ENCODE assay signal across 9 cellular contexts in genomic region chr5:93874080-93874479, GRCh38.
DNase-seq lines count a peak whose midpoint lies in the region; ATAC-seq and TF ChIP-seq lines count a peak whose summit lies in the region.
"Had no signal": no experiment of that assay in that cellular context is flagged by ENCODE, and none has a peak within 500 bp of the region (broad histone marks: within the 10 kb centered on the region; RNA-seq: fewer than 3 reads in every experiment).

No MANE protein-coding gene starts in this region.

- DNase-seq in fibroblast of the aortic adventitia (ENCODE audit: low read depth) = peak; percentile 66
- no peak for DNase-seq in MG63
- DNase-seq in NCI-H1105 treated with DMSO at 0.1 percent for 48 hours (lab: John Stamatoyannopoulos, UW) = no peak
- no peak for DNase-seq in UCSD-AML1 (lab: John Stamatoyannopoulos, UW; ENCODE audit: unreplicated experiment)
- no peak for DNase-seq in NCI-H345 treated with DMSO at 0.1 percent for 48 hours (lab: John Stamatoyannopoulos, UW; ENCODE audit: unreplicated experiment)
- DNase-seq: cerebellar nuclear complex had no signal

- H3K36me3 ChIP-seq in MG63 = no peaks in the 10 kb centered on the region

- H3K4me3 ChIP-seq in fibroblast of the aortic adventitia (ENCODE audit: low read depth, low read length) (no peak overlapping the region), MG63 (no peak overlapping the region)

- ATAC-seq in GM18517 (IDR thresholded peaks at IDR 0.05; ENCODE audit: unreplicated experiment) (peak; percentile 65), GM21786 (IDR thresholded peaks at IDR 0.05; ENCODE audit: unreplicated experiment) (peak; percentile 72), HG03571 (IDR thresholded peaks at IDR 0.05; ENCODE audit: unreplicated experiment) (peak; percentile 57)

- TF ChIP-seq CTCF in fibroblast of the aortic adventitia (IDR thresholded peaks at IDR 0.05; ENCODE audit: insufficient read depth, low read length) = no peak

- no peaks in the 10 kb centered on the region for H3K27me3 ChIP-seq in MG63

- H3K9me3 ChIP-seq in MG63 = no peaks in the 10 kb centered on the region
